12 cellular contexts compared by ENCODE assay signal in the genomic region with DNA sequence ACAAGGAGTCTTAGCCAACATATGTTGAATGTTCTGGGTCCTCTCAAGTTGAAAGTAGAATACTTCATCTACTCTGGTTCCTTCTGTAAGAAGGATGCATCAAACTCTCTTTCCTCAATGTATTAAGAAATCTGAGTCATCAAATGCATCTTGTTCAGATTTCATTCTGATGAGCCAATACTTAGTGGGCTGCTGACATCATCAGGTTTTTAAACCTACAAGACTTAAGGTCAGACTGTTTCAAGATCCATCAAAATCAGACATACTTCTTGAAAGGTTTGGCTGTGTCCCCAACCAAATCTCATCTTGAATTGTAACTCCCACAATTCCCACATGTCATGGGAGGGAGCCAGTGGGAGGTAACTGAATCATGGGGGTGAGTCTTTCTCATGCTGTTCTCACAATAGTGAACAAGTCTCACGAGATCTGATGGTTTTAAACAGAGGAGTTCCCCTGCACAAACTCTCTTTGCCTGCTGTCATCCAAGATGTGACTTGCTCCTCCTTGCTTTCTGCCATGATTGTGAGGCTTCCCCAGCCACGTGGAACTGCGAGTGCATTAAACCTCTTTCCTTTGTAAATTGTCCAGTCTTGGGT.
DNase-seq lines count a peak whose midpoint lies in the region; ATAC-seq and TF ChIP-seq lines count a peak whose summit lies in the region.
"Had no signal": no experiment of that assay in that cellular context is flagged by ENCODE, and none has a peak within 500 bp of the region (broad histone marks: within the 10 kb centered on the region; RNA-seq: fewer than 3 reads in every experiment).

No MANE protein-coding gene starts in this region.

- peak; percentile 38 for ATAC-seq in CD8-positive, alpha-beta T cell
- peak; percentile 93 for ATAC-seq in activated naive CD8-positive, alpha-beta T cell treated with anti-CD3 and anti-CD28 coated beads, Interleukin-2, amount 50 U/mL, for 24 hours
- ATAC-seq in HG03521 (IDR thresholded peaks at IDR 0.05; ENCODE audit: unreplicated experiment) (no peak), HG02588 (IDR thresholded peaks at IDR 0.05; ENCODE audit: unreplicated experiment) (no peak)

- DNase-seq in CD8-positive, alpha-beta T cell = no peak
- DNase-seq in HS-27A (ENCODE audit: low read depth) = peak; percentile 17
- no peak for DNase-seq in activated naive CD8-positive, alpha-beta T cell treated with anti-CD3 and anti-CD28 coated beads, Interleukin-2, amount 50 U/mL, for 24 hours
- peak; percentile 22 for DNase-seq in kidney glomerular epithelial cell (lab: John Stamatoyannopoulos, UW)
- no peak for DNase-seq in NCI-H748 treated with DMSO at 0.1 percent for 48 hours (lab: John Stamatoyannopoulos, UW)
- DNase-seq in H7 = no peak
- DNase-seq: amygdala, esophagus squamous epithelium, GOT3 had no signal

- H3K9me3 ChIP-seq in CD8-positive, alpha-beta T cell (ENCODE audit: low read length) = no peaks in the 10 kb centered on the region
- H3K9me3 ChIP-seq: esophagus squamous epithelium had no signal

- CTCF ChIA-PET in CD8-positive, alpha-beta T cell (lab: Charles Lee) = no interaction called here

- TF ChIP-seq CTCF in CD8-positive, alpha-beta T cell (IDR thresholded peaks at IDR 0.05) = no peak

- peaks cover 12% of the 10 kb centered on the region for H3K36me3 ChIP-seq in CD8-positive, alpha-beta T cell (ENCODE audit: insufficient read depth, low read length)
- H3K36me3 ChIP-seq in H7 (replicated peaks; ENCODE audit: control insufficient read depth, insufficient read depth, low read length) = no peaks in the 10 kb centered on the region; the same call in 1 of the 2 replicates

- H3K4me1 Mint-ChIP-seq in CD8-positive, alpha-beta T cell (ENCODE audit: low read depth) = peaks cover 48% of the 10 kb centered on the region
- peaks cover 34% of the 10 kb centered on the region for H3K4me1 Mint-ChIP-seq in activated naive CD8-positive, alpha-beta T cell treated with anti-CD3 and anti-CD28 coated beads, Interleukin-2, amount 50 U/mL, for 24 hours

- no peaks in the 10 kb centered on the region for H3K9me3 Mint-ChIP-seq in CD8-positive, alpha-beta T cell
- no peaks in the 10 kb centered on the region for H3K9me3 Mint-ChIP-seq in activated naive CD8-positive, alpha-beta T cell treated with anti-CD3 and anti-CD28 coated beads, Interleukin-2, amount 50 U/mL, for 24 hours

- no peak overlapping the region for H3K4me3 ChIP-seq in CD8-positive, alpha-beta T cell (ENCODE audit: low read depth, low read length)
- H3K4me3 ChIP-seq in H7 (ENCODE audit: insufficient read depth, low read depth, low read length) = no peak overlapping the region
- H3K4me3 ChIP-seq: esophagus squamous epithelium, lung had no signal

- H3K27me3 Mint-ChIP-seq in CD8-positive, alpha-beta T cell (ENCODE audit: low read depth) = no peaks in the 10 kb centered on the region
- H3K27me3 Mint-ChIP-seq in activated naive CD8-positive, alpha-beta T cell treated with anti-CD3 and anti-CD28 coated beads, Interleukin-2, amount 50 U/mL, for 24 hours = no peaks in the 10 kb centered on the region

- H3K27ac ChIP-seq in CD8-positive, alpha-beta T cell (ENCODE audit: low read depth, low read length) = no peak overlapping the region
- H3K27ac ChIP-seq: esophagus squamous epithelium had no signal

- POLR2A ChIA-PET in CD8-positive, alpha-beta T cell (lab: Charles Lee) = no interaction called here

- H3K4me3 Mint-ChIP-seq in CD8-positive, alpha-beta T cell = no peak overlapping the region
- no peak overlapping the region for H3K4me3 Mint-ChIP-seq in activated naive CD8-positive, alpha-beta T cell treated with anti-CD3 and anti-CD28 coated beads, Interleukin-2, amount 50 U/mL, for 24 hours

- intact Hi-C loops in CD8-positive, alpha-beta T cell (cut with DNase I, micrococcal nuclease) = loop anchor here in 1 of 2 experiments (5.0 kb wide), 1 partner anchor 514 kb away; no protein-coding TSS in a partner anchor

- H3K27me3 ChIP-seq in CD8-positive, alpha-beta T cell (ENCODE audit: insufficient read depth, low read length) = no peaks in the 10 kb centered on the region
- H3K27me3 ChIP-seq in H7 (ENCODE audit: control insufficient read depth, insufficient read depth, low read length) = no peaks in the 10 kb centered on the region
- H3K27me3 ChIP-seq: esophagus squamous epithelium had no signal

- peaks cover 71% of the 10 kb centered on the region for H3K36me3 Mint-ChIP-seq in CD8-positive, alpha-beta T cell
- H3K36me3 Mint-ChIP-seq in activated naive CD8-positive, alpha-beta T cell treated with anti-CD3 and anti-CD28 coated beads, Interleukin-2, amount 50 U/mL, for 24 hours (ENCODE audit: low read depth) = peaks cover 50% of the 10 kb centered on the region

- peaks cover 15% of the 10 kb centered on the region for H3K4me1 ChIP-seq in CD8-positive, alpha-beta T cell (ENCODE audit: insufficient read depth, low read length)
- H3K4me1 ChIP-seq: esophagus squamous epithelium had no signal

- H3K27ac Mint-ChIP-seq in CD8-positive, alpha-beta T cell = peak overlapping the region; percentile 2
- H3K27ac Mint-ChIP-seq in activated naive CD8-positive, alpha-beta T cell treated with anti-CD3 and anti-CD28 coated beads, Interleukin-2, amount 50 U/mL, for 24 hours = no peak overlapping the region

Comparison
In these comparisons a context has a peak if more than half of its experiments do, and no peak if none do; other contexts are left out.
1. ATAC-seq: peak in CD8-positive, alpha-beta T cell (single experiment) and activated naive CD8-positive, alpha-beta T cell treated with anti-CD3 and anti-CD28 coated beads, Interleukin-2, amount 50 U/mL, for 24 hours (single experiment); none in HG03521 (single experiment) and HG02588 (single experiment).
2. DNase-seq: peak in HS-27A (single experiment) and kidney glomerular epithelial cell (single experiment); none in CD8-positive, alpha-beta T cell (0 of 7), activated naive CD8-positive, alpha-beta T cell treated with anti-CD3 and anti-CD28 coated beads, Interleukin-2, amount 50 U/mL, for 24 hours (single experiment), NCI-H748 treated with DMSO at 0.1 percent for 48 hours (single experiment) and H7 (single experiment).